12 cellular contexts compared by ENCODE assay signal in genomic region chr18:31512203-31512764, GRCh38. TPM values are rescaled to one million over a fixed set of nuclear protein-coding genes. Genes with fewer than 3 reads are reported as not detected.
A peak's percentile ranks its signal among the peaks of the same experiment; 100 is the strongest.
DNase-seq lines count a peak whose midpoint lies in the region; ATAC-seq and TF ChIP-seq lines count a peak whose summit lies in the region.
"Had no signal": no experiment of that assay in that cellular context is flagged by ENCODE, and none has a peak within 500 bp of the region (broad histone marks: within the 10 kb centered on the region; RNA-seq: fewer than 3 reads in every experiment).

No MANE protein-coding gene starts in this region.

- TF ChIP-seq CTCF in left ventricle myocardium inferior (IDR thresholded peaks at IDR 0.05; ENCODE audit: borderline replicate concordance) (no peak), breast epithelium (IDR thresholded peaks at IDR 0.05) (no peak), left lung (IDR thresholded peaks at IDR 0.05) (no peak)

- H3K4me1 ChIP-seq in left ventricle myocardium inferior: peaks cover 10% of the 10 kb centered on the region
- H3K4me1 ChIP-seq in breast epithelium: peaks cover 0 to 21% of the 10 kb centered on the region in 2 donors
- no peaks in the 10 kb centered on the region for H3K4me1 ChIP-seq in left lung
- H3K4me1 ChIP-seq: ascending aorta, prostate gland had no signal

- DNase-seq in left cardiac atrium (no peak), left ventricle myocardium inferior (no peak), breast epithelium (ENCODE audit: low spot score in 2 of 2) (no peak), left lung (no peak), SIG-M5 treated with dmso at 0.1 percent for 504 hours (lab: John Stamatoyannopoulos, UW; ENCODE audit: unreplicated experiment) (no peak)
- DNase-seq: activated CD4-positive, alpha-beta memory T cell treated with anti-CD3 and anti-CD28 coated beads, Interleukin-2, amount 10 ng/mL, durations not matched to agents 7 days and 5 days; NCI-H1105 had no signal

- ATAC-seq in left cardiac atrium (peak; percentile 50 to 91), left lung (peak; percentile 53), GM18861 (IDR thresholded peaks at IDR 0.05; ENCODE audit: unreplicated experiment) (no peak), HG03175 (IDR thresholded peaks at IDR 0.05; ENCODE audit: unreplicated experiment) (no peak), HG02884 (IDR thresholded peaks at IDR 0.05; ENCODE audit: unreplicated experiment) (no peak)

- H3K4me3 ChIP-seq in left ventricle myocardium inferior (no peak overlapping the region), breast epithelium (no peak overlapping the region), left lung (no peak overlapping the region)
- H3K4me3 ChIP-seq: ascending aorta, prostate gland had no signal

- H3K9me3 ChIP-seq in left ventricle myocardium inferior (replicated peaks) (no peaks in the 10 kb centered on the region), breast epithelium (peaks cover 0 to 2% of the 10 kb centered on the region in 2 donors), left lung (no peaks in the 10 kb centered on the region)
- H3K9me3 ChIP-seq: ascending aorta, prostate gland had no signal

- H3K27ac ChIP-seq in left ventricle myocardium inferior (replicated peaks): no peak overlapping the region
- H3K27ac ChIP-seq in breast epithelium: peak overlapping the region; percentile 36 to 84
- no peak overlapping the region for H3K27ac ChIP-seq in left lung
- H3K27ac ChIP-seq: ascending aorta, prostate gland had no signal

- intact Hi-C loops in left cardiac atrium (cut with DNase I) (loop anchor here in 1 of 2 donors (10.0 kb wide), 1 partner anchor 507 kb away; no protein-coding TSS in a partner anchor), left ventricle myocardium inferior (cut with micrococcal nuclease) (no loop called here), breast epithelium (cut with DNase I; ENCODE audit: low total_unique reads) (no loop called here), left lung (cut with DNase I) (no loop called here)

- H3K27me3 ChIP-seq in left ventricle myocardium inferior (ENCODE audit: low read depth): no peaks in the 10 kb centered on the region
- no peaks in the 10 kb centered on the region for H3K27me3 ChIP-seq in breast epithelium
- H3K27me3 ChIP-seq in left lung: no peaks in the 10 kb centered on the region
- H3K27me3 ChIP-seq: ascending aorta had no signal

- no peaks in the 10 kb centered on the region for H3K36me3 ChIP-seq in left ventricle myocardium inferior
- no peaks in the 10 kb centered on the region for H3K36me3 ChIP-seq in breast epithelium
- no peaks in the 10 kb centered on the region for H3K36me3 ChIP-seq in left lung
- H3K36me3 ChIP-seq: ascending aorta, prostate gland had no signal

- TF ChIP-seq POLR2A in breast epithelium (IDR thresholded peaks at IDR 0.05): no peak

RNA-seq across cellular contexts. Expression of gene DSG2, which starts 14.3 kb away (rescaled TPM):
- total RNA-seq in left cardiac atrium (10 to 100 TPM; 47.5 to 51.0 TPM), left ventricle myocardium inferior (42.6 TPM), breast epithelium (100 to 1,000 TPM in 1 of 3 donors, 10 to 100 TPM in 2; 14.1 to 125 (median 61.3) TPM), left lung (10 to 100 TPM; 39.4 to 66.0 TPM)

Comparison
In these comparisons a context has a peak if more than half of its experiments do, and no peak if none do; other contexts are left out.
1. ATAC-seq: peak in left cardiac atrium (2 of 2) and left lung (single experiment); none in GM18861 (single experiment), HG03175 (single experiment) and HG02884 (single experiment).
2. H3K27ac ChIP-seq: peak in breast epithelium (2 of 2); none in left ventricle myocardium inferior (single experiment) and left lung (0 of 2).